In the genomic region with DNA sequence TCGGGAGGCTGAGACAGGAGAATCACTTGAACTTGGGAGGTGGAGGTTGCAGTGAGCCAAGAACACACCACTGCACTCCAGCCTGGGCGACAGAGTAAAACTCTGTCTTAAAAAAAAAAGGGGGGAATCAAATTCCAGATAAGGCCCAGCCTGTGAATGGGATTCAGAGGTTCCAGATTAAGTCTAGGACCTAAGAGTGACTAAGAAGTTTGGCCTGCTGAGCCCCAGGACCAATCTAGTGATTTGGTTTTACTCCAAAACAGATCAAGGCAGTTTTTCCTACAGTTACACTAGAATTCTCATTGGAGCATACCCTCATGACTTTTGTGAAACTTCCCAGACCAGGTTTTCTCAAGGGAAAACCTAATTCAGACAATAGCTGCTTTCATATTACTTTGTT, we compare ENCODE assay signal across 1 cellular context.
TF ChIP-seq lines count a peak whose summit lies in the region.

No MANE protein-coding gene starts in this region.

TF ChIP-seq in IMR-90, 13 proteins besides CTCF, POLR2A, EP300 and RAD21:
- TF ChIP-seq RCOR1 (IDR thresholded peaks at IDR 0.05; ENCODE audit: insufficient replicate concordance, low read length) (no peak), FOS (IDR thresholded peaks at IDR 0.05; ENCODE audit: low read depth, low read length) (no peak), MAZ (IDR thresholded peaks at IDR 0.05; ENCODE audit: borderline replicate concordance, low read depth, low read length) (no peak), BHLHE40 (IDR thresholded peaks at IDR 0.05; ENCODE audit: low read depth, low read length) (no peak), CEBPB (IDR thresholded peaks at IDR 0.05; ENCODE audit: low read depth, low read length) (no peak)
- TF ChIP-seq, protein P1, sequence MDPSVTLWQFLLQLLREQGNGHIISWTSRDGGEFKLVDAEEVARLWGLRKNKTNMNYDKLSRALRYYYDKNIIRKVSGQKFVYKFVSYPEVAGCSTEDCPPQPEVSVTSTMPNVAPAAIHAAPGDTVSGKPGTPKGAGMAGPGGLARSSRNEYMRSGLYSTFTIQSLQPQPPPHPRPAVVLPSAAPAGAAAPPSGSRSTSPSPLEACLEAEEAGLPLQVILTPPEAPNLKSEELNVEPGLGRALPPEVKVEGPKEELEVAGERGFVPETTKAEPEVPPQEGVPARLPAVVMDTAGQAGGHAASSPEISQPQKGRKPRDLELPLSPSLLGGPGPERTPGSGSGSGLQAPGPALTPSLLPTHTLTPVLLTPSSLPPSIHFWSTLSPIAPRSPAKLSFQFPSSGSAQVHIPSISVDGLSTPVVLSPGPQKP (IDR thresholded peaks at IDR 0.05; ENCODE audit: borderline replicate concordance, low read depth, low read length): no peak
